ENCODE assay signal across 33 cellular contexts in the genomic region with DNA sequence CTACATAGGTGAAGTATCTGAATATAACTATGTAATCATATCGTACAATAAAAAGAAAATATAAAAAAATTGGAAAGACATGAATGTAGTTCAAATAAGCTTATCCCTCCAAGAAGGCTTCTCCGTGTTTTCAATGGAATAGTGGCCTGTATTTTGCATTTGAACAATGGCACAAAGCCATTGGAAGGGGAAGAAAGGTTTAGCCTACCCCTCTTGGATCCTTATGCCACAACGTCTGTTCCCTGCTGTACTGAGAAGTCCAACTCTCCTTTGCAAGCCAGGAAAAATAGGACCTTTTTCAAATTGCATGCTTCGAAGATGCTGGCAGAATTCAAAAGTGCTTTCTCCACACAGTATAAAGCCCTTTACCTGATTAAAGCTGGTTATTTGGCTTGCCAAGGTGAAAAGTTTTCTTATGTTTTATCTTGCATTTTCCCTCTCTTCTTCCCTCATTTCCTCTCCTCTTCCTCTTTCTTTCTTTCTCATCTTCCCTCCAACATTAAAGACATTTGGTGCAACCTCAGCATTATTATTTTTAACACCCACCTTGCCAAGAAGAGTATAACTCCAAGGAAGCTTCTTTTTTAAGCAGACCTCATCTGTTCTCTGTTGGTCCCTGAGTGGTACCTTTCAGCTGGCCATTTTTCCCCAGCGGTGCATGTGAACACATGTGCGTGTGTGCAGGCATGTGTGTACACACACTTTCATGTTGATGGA.
"Had no signal": no experiment of that assay in that cellular context is flagged by ENCODE, and none has a peak within 500 bp of the region (broad histone marks: within the 10 kb centered on the region; RNA-seq: fewer than 3 reads in every experiment).

No MANE protein-coding gene starts in this region.

- H3K27me3 ChIP-seq: adrenal gland, body of pancreas had no signal

- DNase-seq: activated B cell treated with CpG ODN at 0.5 μM for 24 hours; activated CD4-positive, alpha-beta memory T cell treated with anti-CD3 and anti-CD28 coated beads for 36 hours; activated CD4-positive, alpha-beta T cell treated with anti-CD3 and anti-CD28 coated beads for 36 hours; activated CD4-positive, alpha-beta T cell treated with anti-CD3 and anti-CD28 coated beads, Interleukin-2, amount 10 ng/mL, durations not matched to agents 24 days and 14 days; activated CD8-positive, alpha-beta memory T cell treated with anti-CD3 and anti-CD28 coated beads, Interleukin-2, amount 10 ng/mL, durations not matched to agents 7 days and 5 days; activated CD8-positive, alpha-beta memory T cell treated with anti-CD3 and anti-CD28 coated beads, Interleukin-2, amount 50 U/mL, for 4 hours; activated CD8-positive, alpha-beta T cell treated with anti-CD3 and anti-CD28 coated beads, Interleukin-2, amount 10 ng/mL, durations not matched to agents 7 days and 5 days; activated effector memory CD4-positive, alpha-beta T cell treated with anti-CD3 and anti-CD28 coated beads, Interleukin-2, amount 50 U/mL, for 16 hours; activated naive CD4-positive, alpha-beta T cell treated with anti-CD3 and anti-CD28 coated beads for 36 hours; activated naive CD8-positive, alpha-beta T cell treated with anti-CD3 and anti-CD28 coated beads for 36 hours; activated naive CD8-positive, alpha-beta T cell treated with anti-CD3 and anti-CD28 coated beads, Interleukin-2, amount 50 U/mL, for 24 hours; activated T-cell treated with anti-CD3 and anti-CD28 coated beads, Interleukin-2, amount 50 U/mL, for 1 hour; activated T-cell treated with anti-CD3 and anti-CD28 coated beads, Interleukin-2, amount 50 U/mL, for 48 hours; adrenal gland; amygdala; aorta; body of pancreas; cortex of kidney; effector memory CD4-positive, alpha-beta T cell; endodermal cell; foreskin fibroblast; hippocampal formation; T-helper 17 cell; T1000; WERI-Rb-1 had no signal

- H3K27ac ChIP-seq: adrenal gland, body of pancreas, WERI-Rb-1 had no signal

- H3K27me3 Mint-ChIP-seq: activated B cell treated with CpG ODN at 0.5 μM for 24 hours; activated CD4-positive, alpha-beta memory T cell treated with anti-CD3 and anti-CD28 coated beads for 36 hours; activated CD4-positive, alpha-beta T cell treated with anti-CD3 and anti-CD28 coated beads for 36 hours; activated CD4-positive, alpha-beta T cell treated with anti-CD3 and anti-CD28 coated beads, Interleukin-2, amount 10 ng/mL, durations not matched to agents 24 days and 14 days; activated CD8-positive, alpha-beta memory T cell treated with anti-CD3 and anti-CD28 coated beads, Interleukin-2, amount 10 ng/mL, durations not matched to agents 7 days and 5 days; activated naive CD4-positive, alpha-beta T cell treated with anti-CD3 and anti-CD28 coated beads, Interleukin-2, amount 50 U/mL, for 24 hours; activated naive CD8-positive, alpha-beta T cell treated with anti-CD3 and anti-CD28 coated beads for 36 hours; activated naive CD8-positive, alpha-beta T cell treated with anti-CD3 and anti-CD28 coated beads, Interleukin-2, amount 50 U/mL, for 24 hours; T-helper 17 cell had no signal

- H3K9me3 ChIP-seq: adrenal gland, body of pancreas had no signal

- H3K4me3 Mint-ChIP-seq: activated B cell treated with CpG ODN at 0.5 μM for 24 hours; activated CD4-positive, alpha-beta memory T cell treated with anti-CD3 and anti-CD28 coated beads for 36 hours; activated CD4-positive, alpha-beta T cell treated with anti-CD3 and anti-CD28 coated beads for 36 hours; activated CD4-positive, alpha-beta T cell treated with anti-CD3 and anti-CD28 coated beads, Interleukin-2, amount 10 ng/mL, durations not matched to agents 24 days and 14 days; activated CD8-positive, alpha-beta memory T cell treated with anti-CD3 and anti-CD28 coated beads, Interleukin-2, amount 10 ng/mL, durations not matched to agents 7 days and 5 days; activated CD8-positive, alpha-beta T cell treated with anti-CD3 and anti-CD28 coated beads, Interleukin-2, amount 10 ng/mL, durations not matched to agents 7 days and 5 days; activated naive CD4-positive, alpha-beta T cell treated with anti-CD3 and anti-CD28 coated beads for 36 hours; activated naive CD4-positive, alpha-beta T cell treated with anti-CD3 and anti-CD28 coated beads, Interleukin-2, amount 50 U/mL, for 24 hours; activated naive CD8-positive, alpha-beta T cell treated with anti-CD3 and anti-CD28 coated beads for 36 hours; activated naive CD8-positive, alpha-beta T cell treated with anti-CD3 and anti-CD28 coated beads, Interleukin-2, amount 50 U/mL, for 24 hours; activated T-helper 1 cell treated with anti-CD3 and anti-CD28 coated beads, Interleukin-12 subunit alpha, Interleukin-12 subunit beta, Interleukin-2, Interleukin-4 antibody, amounts not matched to agents 30 ng/mL and 10 ng/mL and 1 ng/mL, durations not matched to agents 14 hours and 24 hours and 36 hours; endodermal cell; T-helper 17 cell; T-helper 2 cell treated with Interferon-gamma antibody and Interleukin-4, amounts not matched to agents 5 μg/mL and 100 μg/mL, for 36 hours had no signal

- FAIRE-seq: colon, frontal cortex had no signal

- H3K4me1 Mint-ChIP-seq: activated B cell treated with CpG ODN at 0.5 μM for 24 hours; activated CD4-positive, alpha-beta T cell treated with anti-CD3 and anti-CD28 coated beads for 36 hours; activated CD4-positive, alpha-beta T cell treated with anti-CD3 and anti-CD28 coated beads, Interleukin-2, amount 10 ng/mL, durations not matched to agents 24 days and 14 days; activated CD8-positive, alpha-beta memory T cell treated with anti-CD3 and anti-CD28 coated beads, Interleukin-2, amount 10 ng/mL, durations not matched to agents 7 days and 5 days; activated naive CD4-positive, alpha-beta T cell treated with anti-CD3 and anti-CD28 coated beads, Interleukin-2, amount 50 U/mL, for 24 hours; activated naive CD8-positive, alpha-beta T cell treated with anti-CD3 and anti-CD28 coated beads for 36 hours; activated naive CD8-positive, alpha-beta T cell treated with anti-CD3 and anti-CD28 coated beads, Interleukin-2, amount 50 U/mL, for 24 hours; T-helper 17 cell had no signal

- H3K36me3 ChIP-seq: adrenal gland, WERI-Rb-1 had no signal

- H3K4me3 ChIP-seq: adrenal gland, body of pancreas had no signal

- H3K4me1 ChIP-seq: adrenal gland, body of pancreas had no signal

- H3K27ac Mint-ChIP-seq: activated B cell treated with CpG ODN at 0.5 μM for 24 hours; activated CD4-positive, alpha-beta memory T cell treated with anti-CD3 and anti-CD28 coated beads for 36 hours; activated CD4-positive, alpha-beta T cell treated with anti-CD3 and anti-CD28 coated beads for 36 hours; activated CD4-positive, alpha-beta T cell treated with anti-CD3 and anti-CD28 coated beads, Interleukin-2, amount 10 ng/mL, durations not matched to agents 24 days and 14 days; activated CD8-positive, alpha-beta memory T cell treated with anti-CD3 and anti-CD28 coated beads, Interleukin-2, amount 10 ng/mL, durations not matched to agents 7 days and 5 days; activated CD8-positive, alpha-beta T cell treated with anti-CD3 and anti-CD28 coated beads, Interleukin-2, amount 10 ng/mL, durations not matched to agents 7 days and 5 days; activated naive CD4-positive, alpha-beta T cell treated with anti-CD3 and anti-CD28 coated beads for 36 hours; activated naive CD4-positive, alpha-beta T cell treated with anti-CD3 and anti-CD28 coated beads, Interleukin-2, amount 50 U/mL, for 24 hours; activated naive CD8-positive, alpha-beta T cell treated with anti-CD3 and anti-CD28 coated beads for 36 hours; activated naive CD8-positive, alpha-beta T cell treated with anti-CD3 and anti-CD28 coated beads, Interleukin-2, amount 50 U/mL, for 24 hours; activated T-helper 1 cell treated with anti-CD3 and anti-CD28 coated beads, Interleukin-12 subunit alpha, Interleukin-12 subunit beta, Interleukin-2, Interleukin-4 antibody, amounts not matched to agents 30 ng/mL and 10 ng/mL and 1 ng/mL, durations not matched to agents 14 hours and 24 hours and 36 hours; activated T-helper 2 cell treated with anti-CD3 and anti-CD28 coated beads, Interferon-gamma antibody, Interleukin-2, Interleukin-4, amounts not matched to agents 10 μg/mL and 5 μg/mL and 100 μg/mL, durations not matched to agents 14 hours and 24 hours and 36 hours; endodermal cell; T-helper 17 cell; T-helper 2 cell treated with Interferon-gamma antibody and Interleukin-4, amounts not matched to agents 5 μg/mL and 100 μg/mL, for 36 hours had no signal

- ATAC-seq: activated CD4-positive, alpha-beta T cell treated with anti-CD3 and anti-CD28 coated beads for 36 hours; activated CD4-positive, CD25-positive, alpha-beta regulatory T cell treated with anti-CD3 and anti-CD28 coated beads, Interleukin-2, amount 50 U/mL, for 24 hours; activated CD8-positive, alpha-beta memory T cell treated with anti-CD3 and anti-CD28 coated beads, Interleukin-2, amount 10 ng/mL, durations not matched to agents 7 days and 5 days; activated CD8-positive, alpha-beta T cell treated with anti-CD3 and anti-CD28 coated beads, Interleukin-2, amount 10 ng/mL, durations not matched to agents 7 days and 5 days; activated naive CD8-positive, alpha-beta T cell treated with anti-CD3 and anti-CD28 coated beads, Interleukin-2, amount 50 U/mL, for 24 hours; body of pancreas; esophagus mucosa; T-helper 17 cell had no signal

- H3K36me3 Mint-ChIP-seq: activated CD4-positive, alpha-beta memory T cell treated with anti-CD3 and anti-CD28 coated beads for 36 hours; activated CD8-positive, alpha-beta memory T cell treated with anti-CD3 and anti-CD28 coated beads, Interleukin-2, amount 10 ng/mL, durations not matched to agents 7 days and 5 days; activated naive CD8-positive, alpha-beta T cell treated with anti-CD3 and anti-CD28 coated beads for 36 hours had no signal
